2 cellular contexts compared by ENCODE assay signal in genomic region chr11:12750181-12750580, GRCh38.
TF ChIP-seq lines count a peak whose summit lies in the region.

No MANE protein-coding gene starts in this region.

TF ChIP-seq in IMR-90, 13 proteins besides CTCF, POLR2A, EP300 and RAD21:
- no peak for TF ChIP-seq MXI1 (IDR thresholded peaks at IDR 0.05; ENCODE audit: borderline replicate concordance, low read depth, low read length)

TF ChIP-seq in SK-N-SH, 30 proteins besides CTCF, POLR2A, EP300 and RAD21:
- TF ChIP-seq EZH2phosphoT487 (IDR thresholded peaks at IDR 0.05; ENCODE audit: borderline replicate concordance, low read depth) (no peak), ZBTB33 (IDR thresholded peaks at IDR 0.05; ENCODE audit: borderline replicate concordance, low read depth) (no peak), TAF1 (IDR thresholded peaks at IDR 0.05; ENCODE audit: borderline replicate concordance, low read depth, low read length) (no peak), JUND (IDR thresholded peaks at IDR 0.05) (no peak), SMC3 (IDR thresholded peaks at IDR 0.05; ENCODE audit: low read depth, low read length) (no peak), GABPA (IDR thresholded peaks at IDR 0.05; ENCODE audit: low read depth) (no peak), NFIC (IDR thresholded peaks at IDR 0.05; ENCODE audit: borderline replicate concordance) (no peak), POLR2AphosphoS5 (IDR thresholded peaks at IDR 0.05; ENCODE audit: low read depth, low read length) (no peak)
TF ChIP-seq in SK-N-SH: peak in this region for 0.
